18 cellular contexts compared by ENCODE assay signal in the genomic region with DNA sequence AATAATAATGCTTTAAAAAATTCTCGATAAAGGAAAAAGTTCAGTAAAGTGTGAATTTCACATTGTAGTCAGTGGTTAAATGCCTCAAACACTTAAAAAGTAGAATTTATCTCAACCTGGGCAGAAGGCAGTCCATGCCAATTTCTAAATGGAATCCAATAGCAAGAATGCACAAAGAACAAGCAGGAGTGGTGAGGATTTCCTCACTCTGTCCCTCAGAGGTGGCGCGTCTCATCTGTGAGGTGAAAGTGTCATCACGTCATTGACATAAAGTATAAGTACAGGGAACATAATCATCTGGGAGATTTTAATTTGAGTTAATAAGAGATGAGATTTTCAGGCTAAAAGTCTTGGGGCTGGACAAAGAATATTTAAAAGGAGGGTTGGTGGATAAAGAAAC.
A peak's percentile ranks its signal among the peaks of the same experiment; 100 is the strongest.
DNase-seq lines count a peak whose midpoint lies in the region; ATAC-seq and TF ChIP-seq lines count a peak whose summit lies in the region.
"Had no signal": no experiment of that assay in that cellular context is flagged by ENCODE, and none has a peak within 500 bp of the region (broad histone marks: within the 10 kb centered on the region; RNA-seq: fewer than 3 reads in every experiment).

No MANE protein-coding gene starts in this region.

- peaks cover 65% of the 10 kb centered on the region for H3K36me3 Mint-ChIP-seq in T-helper 1 cell treated with Interleukin-12 subunit alpha and Interleukin-12 subunit beta and Interleukin-4 antibody, amounts not matched to agents 30 μg/mL and 1 μg/mL, for 36 hours (ENCODE audit: low read depth)
- H3K36me3 Mint-ChIP-seq in activated naive CD4-positive, alpha-beta T cell treated with anti-CD3 and anti-CD28 coated beads, Interleukin-2, amount 50 U/mL, for 24 hours, result peaks cover 28% of the 10 kb centered on the region
- peaks cover 16% of the 10 kb centered on the region for H3K36me3 Mint-ChIP-seq in central memory CD8-positive, alpha-beta T cell (ENCODE audit: insufficient read depth)

- H3K27me3 Mint-ChIP-seq in T-helper 1 cell treated with Interleukin-12 subunit alpha and Interleukin-12 subunit beta and Interleukin-4 antibody, amounts not matched to agents 30 μg/mL and 1 μg/mL, for 36 hours (ENCODE audit: low read depth), result no peaks in the 10 kb centered on the region
- no peaks in the 10 kb centered on the region for H3K27me3 Mint-ChIP-seq in activated naive CD4-positive, alpha-beta T cell treated with anti-CD3 and anti-CD28 coated beads, Interleukin-2, amount 50 U/mL, for 24 hours
- H3K27me3 Mint-ChIP-seq in central memory CD8-positive, alpha-beta T cell, result no peaks in the 10 kb centered on the region

- no peak for TF ChIP-seq CTCF in coronary artery (IDR thresholded peaks at IDR 0.05)

- H3K9me3 Mint-ChIP-seq in T-helper 1 cell treated with Interleukin-12 subunit alpha and Interleukin-12 subunit beta and Interleukin-4 antibody, amounts not matched to agents 30 μg/mL and 1 μg/mL, for 36 hours, result no peaks in the 10 kb centered on the region
- peaks cover 6% of the 10 kb centered on the region for H3K9me3 Mint-ChIP-seq in activated naive CD4-positive, alpha-beta T cell treated with anti-CD3 and anti-CD28 coated beads, Interleukin-2, amount 50 U/mL, for 24 hours
- H3K9me3 Mint-ChIP-seq in central memory CD8-positive, alpha-beta T cell, result no peaks in the 10 kb centered on the region

- no peak overlapping the region for H3K27ac ChIP-seq in coronary artery
- H3K27ac ChIP-seq: 22Rv1 had no signal

- H3K27ac Mint-ChIP-seq in T-helper 1 cell treated with Interleukin-12 subunit alpha and Interleukin-12 subunit beta and Interleukin-4 antibody, amounts not matched to agents 30 μg/mL and 1 μg/mL, for 36 hours, result no peak overlapping the region
- H3K27ac Mint-ChIP-seq in activated naive CD4-positive, alpha-beta T cell treated with anti-CD3 and anti-CD28 coated beads, Interleukin-2, amount 50 U/mL, for 24 hours, result peak overlapping the region; percentile 92
- H3K27ac Mint-ChIP-seq in central memory CD8-positive, alpha-beta T cell (ENCODE audit: low read depth), result peak overlapping the region; percentile 71

- DNase-seq in T-helper 1 cell (no peak), SHP77 treated with DMSO at 0.1 percent for 48 hours (lab: John Stamatoyannopoulos, UW) (no peak), coronary artery (ENCODE audit: low spot score) (no peak)
- no peak for DNase-seq in activated naive CD4-positive, alpha-beta T cell (lab: John Stamatoyannopoulos, UW)
- DNase-seq in central memory CD8-positive, alpha-beta T cell (ENCODE audit: low spot score in 2 of 2), result no peak
- DNase-seq: Caco-2; H7; NCI-H1436; NCI-H2107; NCI-H69; NK-92 treated with Interleukin-12 subunit alpha and Interleukin-12 subunit beta, amount 100 ng/mL, for 24 hours; OCI-M1; RPMI8226 had no signal

- no peak overlapping the region for H3K4me3 ChIP-seq in coronary artery
- H3K4me3 ChIP-seq: K562 had no signal

- H3K4me3 Mint-ChIP-seq in T-helper 1 cell treated with Interleukin-12 subunit alpha and Interleukin-12 subunit beta and Interleukin-4 antibody, amounts not matched to agents 30 μg/mL and 1 μg/mL, for 36 hours, result peak overlapping the region; percentile 8
- peak overlapping the region; percentile 80 for H3K4me3 Mint-ChIP-seq in activated naive CD4-positive, alpha-beta T cell treated with anti-CD3 and anti-CD28 coated beads, Interleukin-2, amount 50 U/mL, for 24 hours
- no peak overlapping the region for H3K4me3 Mint-ChIP-seq in central memory CD8-positive, alpha-beta T cell

- peaks cover 84% of the 10 kb centered on the region for H3K4me1 Mint-ChIP-seq in T-helper 1 cell treated with Interleukin-12 subunit alpha and Interleukin-12 subunit beta and Interleukin-4 antibody, amounts not matched to agents 30 μg/mL and 1 μg/mL, for 36 hours (ENCODE audit: low read depth)
- peaks cover 96% of the 10 kb centered on the region for H3K4me1 Mint-ChIP-seq in activated naive CD4-positive, alpha-beta T cell treated with anti-CD3 and anti-CD28 coated beads, Interleukin-2, amount 50 U/mL, for 24 hours
- H3K4me1 Mint-ChIP-seq in central memory CD8-positive, alpha-beta T cell, result peaks cover 68% of the 10 kb centered on the region

- ATAC-seq in central memory CD8-positive, alpha-beta T cell (replicated peaks; ENCODE audit: extremely low read depth, poor library complexity, severe bottlenecking), result no peak
- ATAC-seq in GM21526 (IDR thresholded peaks at IDR 0.05; ENCODE audit: low FRiP score, unreplicated experiment), result no peak
- ATAC-seq: K562 had no signal
